ENCODE assay signal across 19 cellular contexts in the genomic region with DNA sequence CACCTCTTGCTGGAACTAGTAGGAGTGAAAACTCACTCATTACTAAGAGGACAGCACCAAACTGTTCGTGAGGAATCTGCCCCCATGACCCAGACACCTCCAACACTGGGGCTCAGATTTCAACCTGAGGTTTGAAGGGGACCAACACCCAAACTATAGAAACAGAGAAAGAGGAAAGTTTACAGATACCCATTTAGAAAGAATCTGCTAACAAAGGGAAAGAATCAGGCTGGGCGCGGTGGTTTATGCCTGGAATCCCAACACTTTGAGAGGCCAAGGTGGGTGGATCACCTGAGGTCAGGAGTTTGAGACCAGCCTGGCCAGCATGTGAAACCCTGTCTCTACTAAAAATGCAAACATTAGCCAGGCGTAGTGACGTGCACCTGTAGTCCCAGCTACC. TPM values are rescaled to one million over a fixed set of nuclear protein-coding genes. Genes with fewer than 3 reads are reported as not detected.
A peak's percentile ranks its signal among the peaks of the same experiment; 100 is the strongest.
DNase-seq lines count a peak whose midpoint lies in the region; ATAC-seq and TF ChIP-seq lines count a peak whose summit lies in the region.
"Had no signal": no experiment of that assay in that cellular context is flagged by ENCODE, and none has a peak within 500 bp of the region (broad histone marks: within the 10 kb centered on the region; RNA-seq: fewer than 3 reads in every experiment).

No MANE protein-coding gene starts in this region.

- TF ChIP-seq CTCF in Calu3 (IDR thresholded peaks at IDR 0.05; ENCODE audit: unreplicated experiment) = no peak
- TF ChIP-seq CTCF in RWPE1 (conservative IDR thresholded peaks at IDR 0.05; ENCODE audit: low read depth) = no peak
- no peak for TF ChIP-seq CTCF in dorsolateral prefrontal cortex (IDR thresholded peaks at IDR 0.05 in 54 of 56, conservative IDR thresholded peaks at IDR 0.05 in 2 of 56; ENCODE audit: low read depth in 1 of 56, partially characterized antibody in 56 of 56)
- TF ChIP-seq CTCF in neutrophil (IDR thresholded peaks at IDR 0.05) = no peak
- TF ChIP-seq CTCF in upper lobe of right lung (IDR thresholded peaks at IDR 0.05) = no peak

- CTCF ChIA-PET in Calu3 (lab: Charles Lee) = no interaction called here
- CTCF ChIA-PET in RWPE1 (lab: Yijun Ruan, JAX) = no interaction called here

- no peak for ATAC-seq in HG03457 (IDR thresholded peaks at IDR 0.05; ENCODE audit: unreplicated experiment)
- ATAC-seq in upper lobe of right lung = no peak
- ATAC-seq: CD8-positive, alpha-beta T cell; Panc1 had no signal

- H3K9me3 Mint-ChIP-seq in Calu3 (ENCODE audit: low read depth, unreplicated experiment) = no peaks in the 10 kb centered on the region
- H3K9me3 Mint-ChIP-seq: CD8-positive, alpha-beta T cell had no signal

- H3K4me1 Mint-ChIP-seq in Calu3 (ENCODE audit: low read depth, unreplicated experiment) = peaks cover 69% of the 10 kb centered on the region

- peaks cover 35% of the 10 kb centered on the region for H3K36me3 Mint-ChIP-seq in Calu3 (ENCODE audit: insufficient read depth, unreplicated experiment)

- H3K4me1 ChIP-seq in neutrophil (ENCODE audit: control insufficient read depth in 1 of 2, insufficient read depth in 1 of 2, low read depth in 1 of 2, low read length in 1 of 2) = peaks cover 66 to 74% of the 10 kb centered on the region in 2 experiments
- peaks cover 18% of the 10 kb centered on the region for H3K4me1 ChIP-seq in upper lobe of right lung

- peak overlapping the region; percentile 3 for H3K27ac Mint-ChIP-seq in Calu3 (ENCODE audit: unreplicated experiment)
- H3K27ac Mint-ChIP-seq: CD8-positive, alpha-beta T cell had no signal

- intact Hi-C loops in Calu3 (cut with micrococcal nuclease; ENCODE audit: unreplicated experiment) = no loop called here
- intact Hi-C loops in dorsolateral prefrontal cortex (cut with DNase I) = no loop called here
- intact Hi-C loops in upper lobe of right lung (cut with DNase I) = no loop called here

- H3K36me3 ChIP-seq in neutrophil = peaks cover 8% of the 10 kb centered on the region
- H3K36me3 ChIP-seq in upper lobe of right lung = peaks cover 5% of the 10 kb centered on the region

- H3K27ac ChIP-seq in RWPE1 (peak overlapping the region; percentile 94), dorsolateral prefrontal cortex (peak overlapping the region in 48 of 59 donors; percentile 26 to 91 (median 77)), neutrophil (peak overlapping the region; percentile 97), upper lobe of right lung (no peak overlapping the region)
- H3K27ac ChIP-seq: BLaER1 treated with 17β-estradiol and CSF1 and Interleukin-3, amounts not matched to agents 10 nM and 100 nM had no signal

- H3K9me3 ChIP-seq in neutrophil = no peaks in the 10 kb centered on the region
- no peaks in the 10 kb centered on the region for H3K9me3 ChIP-seq in upper lobe of right lung
- H3K9me3 ChIP-seq: BLaER1 treated with 17β-estradiol and CSF1 and Interleukin-3, amounts not matched to agents 10 nM and 100 nM had no signal

- no TSS peak for BruUV-seq in Calu3 (replicated peaks; lab: Mats Ljungman, UMichigan)

- peak overlapping the region; percentile 11 for H3K4me3 Mint-ChIP-seq in Calu3 (ENCODE audit: low read depth, unreplicated experiment)
- H3K4me3 Mint-ChIP-seq: CD8-positive, alpha-beta T cell had no signal

- DNase-seq in Calu3 (peak; percentile 35), RWPE1 (ENCODE audit: low spot score) (no peak), dorsolateral prefrontal cortex (no peak), DMS79 (lab: John Stamatoyannopoulos, UW) (no peak), upper lobe of right lung (no peak)
- DNase-seq in stimulated activated naive CD4-positive, alpha-beta T cell treated with Interleukin-2 at 50 U/mL for 16 hours (lab: John Stamatoyannopoulos, UW) = no peak
- DNase-seq: CD8-positive, alpha-beta T cell; DMS79 treated with DMSO at 0.1 percent for 48 hours; Karpas-422; NCI-H1436; NCI-H2029; NCI-H526 had no signal

- no peaks in the 10 kb centered on the region for H3K27me3 Mint-ChIP-seq in Calu3 (ENCODE audit: unreplicated experiment)

- H3K4me3 ChIP-seq in dorsolateral prefrontal cortex (no peak overlapping the region), neutrophil (ENCODE audit: low read depth in 1 of 2, low read length in 1 of 2) (no peak overlapping the region), upper lobe of right lung (no peak overlapping the region)
- H3K4me3 ChIP-seq: BLaER1 treated with 17β-estradiol and CSF1 and Interleukin-3, amounts not matched to agents 10 nM and 100 nM had no signal

- POLR2A ChIA-PET in RWPE1 (lab: Yijun Ruan, JAX; ENCODE audit: low non-redundant PET) = no interaction called here

- no peaks in the 10 kb centered on the region for H3K27me3 ChIP-seq in dorsolateral prefrontal cortex
- H3K27me3 ChIP-seq in neutrophil = no peaks in the 10 kb centered on the region
- no peaks in the 10 kb centered on the region for H3K27me3 ChIP-seq in upper lobe of right lung
- H3K27me3 ChIP-seq: BLaER1 treated with 17β-estradiol and CSF1 and Interleukin-3, amounts not matched to agents 10 nM and 100 nM had no signal

RNA-seq across cellular contexts. Expression of a gene that starts 3.5 kb away (rescaled TPM):
- total RNA-seq in Calu3 (2022) (157 and 160 TPM in 2 replicates), dorsolateral prefrontal cortex (100 to 1,000 TPM in 117 of 120 experiments, 10 to 100 TPM in 3; 96.2 to 160 (median 125) TPM), upper lobe of right lung (150 TPM)

RNA-seq across cellular contexts. Expression of a gene that starts 40.5 kb away (rescaled TPM):
- total RNA-seq in Calu3 (2022) = 0.34 TPM in 1 of 2 replicates, not detected in the other
- 1 to 10 TPM in 24 of 120 experiments, under 1 TPM in 50, not detected in 46; 0.24 to 2.2 (median 0.71) TPM for total RNA-seq in dorsolateral prefrontal cortex
- total RNA-seq in upper lobe of right lung = 7.2 TPM
- total RNA-seq: A673, HT-29, SK-MEL-5 had no signal

RNA-seq across cellular contexts. Expression of a gene that starts 48.1 kb away (rescaled TPM):
- total RNA-seq in Calu3 (2022) = 44.7 and 47.2 TPM in 2 replicates
- total RNA-seq in dorsolateral prefrontal cortex = 10 to 100 TPM in 76 of 120 experiments, 1 to 10 TPM in 44; 4.8 to 45.0 (median 12.2) TPM
- total RNA-seq in upper lobe of right lung = 77.5 TPM

RNA-seq across cellular contexts. Expression of a gene that starts 56.6 kb away (rescaled TPM):
- total RNA-seq in Calu3 (2022) (10.4 and 13.4 TPM in 2 replicates), dorsolateral prefrontal cortex (10 to 100 TPM in 3 of 120 experiments, 1 to 10 TPM in 85, under 1 TPM in 30, not detected in 2; 0.33 to 16.8 (median 1.9) TPM), upper lobe of right lung (26.4 TPM)
